Comparison of ENCODE assay signal across 15 cellular contexts in genomic region chr2:46724107-46724506, GRCh38. TPM values are rescaled to one million over a fixed set of nuclear protein-coding genes. Genes with fewer than 3 reads are reported as not detected.
DNase-seq lines count a peak whose midpoint lies in the region; ATAC-seq and TF ChIP-seq lines count a peak whose summit lies in the region.
"Had no signal": no experiment of that assay in that cellular context is flagged by ENCODE, and none has a peak within 500 bp of the region (broad histone marks: within the 10 kb centered on the region; RNA-seq: fewer than 3 reads in every experiment).

No MANE protein-coding gene starts in this region.

- peaks cover 97% of the 10 kb centered on the region for H3K79me2 ChIP-seq in ACC112 (ENCODE audit: control insufficient read depth, insufficient read depth, low read length, unreplicated experiment)

- no peaks in the 10 kb centered on the region for H3K9me3 Mint-ChIP-seq in HFFc6
- H3K9me3 Mint-ChIP-seq in naive thymus-derived CD8-positive, alpha-beta T cell, result peaks cover 0 to 9% (median 3%) of the 10 kb centered on the region in 9 donors

- H3K9me3 ChIP-seq in endocrine pancreas (ENCODE audit: control insufficient read depth, low read length), result no peaks in the 10 kb centered on the region

- POLR2A ChIA-PET in naive thymus-derived CD8-positive, alpha-beta T cell (lab: Charles Lee), result interaction anchor here (0.7 kb wide), 1 partner anchor 407 kb away, joined by 3 read pairs; no protein-coding TSS in a partner anchor

- peaks cover 29% of the 10 kb centered on the region for H3K36me3 Mint-ChIP-seq in HFFc6 (ENCODE audit: low read depth)
- H3K36me3 Mint-ChIP-seq in naive thymus-derived CD8-positive, alpha-beta T cell, result peaks cover 3 to 19% (median 10%) of the 10 kb centered on the region in 3 donors

- TF ChIP-seq CTCF in HFFc6 (IDR thresholded peaks at IDR 0.05), result no peak

- peak overlapping the region; percentile 12 for H3K4me3 Mint-ChIP-seq in HFFc6
- H3K4me3 Mint-ChIP-seq in naive thymus-derived CD8-positive, alpha-beta T cell, result peak overlapping the region in 8 of 10 donors; percentile 3 to 50 (median 35)
- H3K4me3 Mint-ChIP-seq: H9 had no signal

- no peak for DNase-seq in HFFc6
- DNase-seq in naive thymus-derived CD8-positive, alpha-beta T cell, result no peak
- no peak for DNase-seq in inferior parietal cortex (ENCODE audit: extremely low spot score)
- no peak for DNase-seq in NCI-H1105 (lab: John Stamatoyannopoulos, UW)
- DNase-seq in activated naive CD4-positive, alpha-beta T cell (lab: John Stamatoyannopoulos, UW), result no peak
- DNase-seq: Caco-2, H9, NCI-H1092 treated with DMSO at 0.1 percent for 48 hours, NCI-H1694 treated with DMSO at 0.1 percent for 48 hours, NCI-H2107, NCI-H524, RPMI8226, SHP77 treated with DMSO at 0.1 percent for 48 hours had no signal

- peak overlapping the region; percentile 89 for H3K27ac ChIP-seq in ACC112 (ENCODE audit: low read depth, low read length)

- H3K27me3 ChIP-seq in ACC112 (ENCODE audit: insufficient read depth, low read length), result no peaks in the 10 kb centered on the region
- H3K27me3 ChIP-seq in endocrine pancreas (ENCODE audit: control insufficient read depth, insufficient read depth, low read length), result no peaks in the 10 kb centered on the region

- H3K36me3 ChIP-seq in ACC112 (ENCODE audit: insufficient read depth, low read length), result peaks cover 4% of the 10 kb centered on the region; the same call in 1 of the 2 replicates
- no peaks in the 10 kb centered on the region for H3K36me3 ChIP-seq in endocrine pancreas (ENCODE audit: control insufficient read depth, insufficient read depth, low read length)

- H2AFZ ChIP-seq in ACC112 (ENCODE audit: low read length, unreplicated experiment), result no peak overlapping the region

- H3K4me3 ChIP-seq in ACC112 (ENCODE audit: low read depth, low read length) (no peak overlapping the region; the same call in 1 of the 2 replicates), endocrine pancreas (ENCODE audit: control insufficient read depth, insufficient read depth, low read length) (peak overlapping the region; percentile 53)

- ATAC-seq in naive thymus-derived CD8-positive, alpha-beta T cell, result no peak

- peak overlapping the region; percentile 9; the same call in 1 of the 2 replicates for H3K27ac Mint-ChIP-seq in HFFc6
- peak overlapping the region in 4 of 10 donors; percentile 16 to 42 (median 22) for H3K27ac Mint-ChIP-seq in naive thymus-derived CD8-positive, alpha-beta T cell

- peaks cover 79% of the 10 kb centered on the region for H3K4me1 ChIP-seq in ACC112 (ENCODE audit: control insufficient read depth, insufficient read depth, low read length, unreplicated experiment)
- H3K4me1 ChIP-seq in endocrine pancreas (ENCODE audit: control insufficient read depth, insufficient read depth, low read length), result peaks cover 22% of the 10 kb centered on the region

- peaks cover 96% of the 10 kb centered on the region for H3K4me1 Mint-ChIP-seq in HFFc6 (ENCODE audit: low read depth)
- H3K4me1 Mint-ChIP-seq in naive thymus-derived CD8-positive, alpha-beta T cell, result peaks cover 34 to 87% (median 81%) of the 10 kb centered on the region in 4 donors

- H3K9ac ChIP-seq in endocrine pancreas (ENCODE audit: control insufficient read depth, insufficient read depth, low read length), result no peak overlapping the region

- H3K27me3 Mint-ChIP-seq in HFFc6 (ENCODE audit: insufficient read depth), result no peaks in the 10 kb centered on the region
- no peaks in the 10 kb centered on the region for H3K27me3 Mint-ChIP-seq in naive thymus-derived CD8-positive, alpha-beta T cell

RNA-seq across cellular contexts. Expression of gene SOCS5, which starts 25.0 kb away (rescaled TPM):
- 10 to 100 TPM; 74.7 to 91.4 (median 87.9) TPM for total RNA-seq in HFFc6 (2021; fragmentation: NEBNext Ultra II Directional; extraction: Animal tissue kit (Norgen Biotek cat#: 25700))
- 10 to 100 TPM; 16.3 TPM for total RNA-seq in naive thymus-derived CD8-positive, alpha-beta T cell
- 1 to 10 TPM; 5.1 to 6.8 (median 5.5) TPM for polyA plus RNA-seq in naive thymus-derived CD8-positive, alpha-beta T cell

Comparison
In these comparisons a context has a peak if more than half of its experiments do, and no peak if none do; other contexts are left out.
1. RNA of gene SOCS5, which starts 25.0 kb away (total RNA-seq): 74.7 to 91.4 TPM in HFFc6; 16.3 TPM in naive thymus-derived CD8-positive, alpha-beta T cell; every median in the first group is over 4 times any median in the second.